ENCODE assay signal across 1 cellular context in the genomic region with DNA sequence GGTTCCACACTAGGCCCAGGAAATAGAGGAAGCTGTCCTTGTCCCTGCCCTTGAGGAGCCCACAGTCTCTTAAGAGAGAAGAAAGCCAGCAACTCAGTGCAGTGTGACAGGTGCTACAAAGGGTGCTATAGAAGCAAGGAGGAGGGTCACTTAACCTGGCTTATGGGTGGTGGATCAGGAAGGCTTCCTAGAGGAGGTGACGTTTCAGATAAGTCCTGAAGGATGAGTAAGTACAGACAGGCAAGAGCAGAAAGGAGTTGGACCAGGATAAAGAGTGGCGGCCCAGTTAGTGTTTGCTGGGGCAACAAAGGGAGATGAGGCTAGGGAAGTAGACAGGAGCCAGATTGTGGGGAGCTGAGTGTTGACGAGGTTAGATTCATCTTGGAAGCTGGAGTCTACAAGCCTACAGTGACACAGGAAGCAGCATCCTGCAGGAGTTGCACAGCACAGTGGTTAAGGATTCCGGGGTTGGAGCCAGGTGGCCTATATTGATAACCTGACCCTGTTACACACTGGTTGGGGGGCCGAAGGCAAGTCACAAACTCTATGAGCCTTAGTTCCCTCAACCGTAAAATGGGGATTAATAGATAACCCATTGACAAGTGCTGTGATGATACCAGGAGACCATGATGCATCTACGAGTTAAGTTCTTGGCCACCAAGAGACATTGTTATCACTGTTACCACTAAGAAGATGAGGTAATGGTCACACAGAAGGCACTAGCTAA.
A peak's percentile ranks its signal among the peaks of the same experiment; 100 is the strongest.
TF ChIP-seq lines count a peak whose summit lies in the region.

No MANE protein-coding gene starts in this region.

TF ChIP-seq in K562, 482 proteins besides CTCF, POLR2A, EP300 and RAD21 (continued from another document):
- TF ChIP-seq ZNF507 (tag; conservative IDR thresholded peaks at IDR 0.05) = no peak
- TF ChIP-seq SMARCA5 (IDR thresholded peaks at IDR 0.05) = peak; percentile 88
- peak; percentile 19; the same call in 1 of the 2 replicates for TF ChIP-seq CBFA2T2 (conservative IDR thresholded peaks at IDR 0.05)
- peak; percentile 69 for TF ChIP-seq BCOR (IDR thresholded peaks at IDR 0.05)
- TF ChIP-seq, protein P1, sequence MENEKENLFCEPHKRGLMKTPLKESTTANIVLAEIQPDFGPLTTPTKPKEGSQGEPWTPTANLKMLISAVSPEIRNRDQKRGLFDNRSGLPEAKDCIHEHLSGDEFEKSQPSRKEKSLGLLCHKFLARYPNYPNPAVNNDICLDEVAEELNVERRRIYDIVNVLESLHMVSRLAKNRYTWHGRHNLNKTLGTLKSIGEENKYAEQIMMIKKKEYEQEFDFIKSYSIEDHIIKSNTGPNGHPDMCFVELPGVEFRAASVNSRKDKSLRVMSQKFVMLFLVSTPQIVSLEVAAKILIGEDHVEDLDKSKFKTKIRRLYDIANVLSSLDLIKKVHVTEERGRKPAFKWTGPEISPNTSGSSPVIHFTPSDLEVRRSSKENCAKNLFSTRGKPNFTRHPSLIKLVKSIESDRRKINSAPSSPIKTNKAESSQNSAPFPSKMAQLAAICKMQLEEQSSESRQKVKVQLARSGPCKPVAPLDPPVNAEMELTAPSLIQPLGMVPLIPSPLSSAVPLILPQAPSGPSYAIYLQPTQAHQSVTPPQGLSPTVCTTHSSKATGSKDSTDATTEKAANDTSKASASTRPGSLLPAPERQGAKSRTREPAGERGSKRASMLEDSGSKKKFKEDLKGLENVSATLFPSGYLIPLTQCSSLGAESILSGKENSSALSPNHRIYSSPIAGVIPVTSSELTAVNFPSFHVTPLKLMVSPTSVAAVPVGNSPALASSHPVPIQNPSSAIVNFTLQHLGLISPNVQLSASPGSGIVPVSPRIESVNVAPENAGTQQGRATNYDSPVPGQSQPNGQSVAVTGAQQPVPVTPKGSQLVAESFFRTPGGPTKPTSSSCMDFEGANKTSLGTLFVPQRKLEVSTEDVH (IDR thresholded peaks at IDR 0.05; ENCODE audit: low read depth, partially characterized antibody) = no peak
- TF ChIP-seq SREBF2 (CRISPR knock-in tag; IDR thresholded peaks at IDR 0.05) = no peak
- TF ChIP-seq, protein P2, sequence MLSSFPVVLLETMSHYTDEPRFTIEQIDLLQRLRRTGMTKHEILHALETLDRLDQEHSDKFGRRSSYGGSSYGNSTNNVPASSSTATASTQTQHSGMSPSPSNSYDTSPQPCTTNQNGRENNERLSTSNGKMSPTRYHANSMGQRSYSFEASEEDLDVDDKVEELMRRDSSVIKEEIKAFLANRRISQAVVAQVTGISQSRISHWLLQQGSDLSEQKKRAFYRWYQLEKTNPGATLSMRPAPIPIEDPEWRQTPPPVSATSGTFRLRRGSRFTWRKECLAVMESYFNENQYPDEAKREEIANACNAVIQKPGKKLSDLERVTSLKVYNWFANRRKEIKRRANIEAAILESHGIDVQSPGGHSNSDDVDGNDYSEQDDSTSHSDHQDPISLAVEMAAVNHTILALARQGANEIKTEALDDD (IDR thresholded peaks at IDR 0.05) = peak; percentile 70
- peak in 1 of 2 experiments; percentile 31; a peak in 1 of 4 replicates for TF ChIP-seq KDM1A (IDR thresholded peaks at IDR 0.05)
- TF ChIP-seq RBM25 (IDR thresholded peaks at IDR 0.05; ENCODE audit: low read depth, low read length, severe bottlenecking) = peak; percentile 17
- TF ChIP-seq POLR2AphosphoS2 (IDR thresholded peaks at IDR 0.05; ENCODE audit: low read length) = no peak
- 0 out of 2 replicates have a peak, but pooled peaks have one; percentile 11 for TF ChIP-seq CTBP1 (IDR thresholded peaks at IDR 0.05; ENCODE audit: borderline replicate concordance)
- peak; percentile 58 for TF ChIP-seq CBFA2T3 (IDR thresholded peaks at IDR 0.05)
- no peak for TF ChIP-seq ZKSCAN3 (CRISPR knock-in tag; IDR thresholded peaks at IDR 0.05)
- peak; percentile 95 for TF ChIP-seq ZFP36 (IDR thresholded peaks at IDR 0.05; ENCODE audit: low read depth, low read length, partially characterized antibody)
- TF ChIP-seq, protein P3, sequence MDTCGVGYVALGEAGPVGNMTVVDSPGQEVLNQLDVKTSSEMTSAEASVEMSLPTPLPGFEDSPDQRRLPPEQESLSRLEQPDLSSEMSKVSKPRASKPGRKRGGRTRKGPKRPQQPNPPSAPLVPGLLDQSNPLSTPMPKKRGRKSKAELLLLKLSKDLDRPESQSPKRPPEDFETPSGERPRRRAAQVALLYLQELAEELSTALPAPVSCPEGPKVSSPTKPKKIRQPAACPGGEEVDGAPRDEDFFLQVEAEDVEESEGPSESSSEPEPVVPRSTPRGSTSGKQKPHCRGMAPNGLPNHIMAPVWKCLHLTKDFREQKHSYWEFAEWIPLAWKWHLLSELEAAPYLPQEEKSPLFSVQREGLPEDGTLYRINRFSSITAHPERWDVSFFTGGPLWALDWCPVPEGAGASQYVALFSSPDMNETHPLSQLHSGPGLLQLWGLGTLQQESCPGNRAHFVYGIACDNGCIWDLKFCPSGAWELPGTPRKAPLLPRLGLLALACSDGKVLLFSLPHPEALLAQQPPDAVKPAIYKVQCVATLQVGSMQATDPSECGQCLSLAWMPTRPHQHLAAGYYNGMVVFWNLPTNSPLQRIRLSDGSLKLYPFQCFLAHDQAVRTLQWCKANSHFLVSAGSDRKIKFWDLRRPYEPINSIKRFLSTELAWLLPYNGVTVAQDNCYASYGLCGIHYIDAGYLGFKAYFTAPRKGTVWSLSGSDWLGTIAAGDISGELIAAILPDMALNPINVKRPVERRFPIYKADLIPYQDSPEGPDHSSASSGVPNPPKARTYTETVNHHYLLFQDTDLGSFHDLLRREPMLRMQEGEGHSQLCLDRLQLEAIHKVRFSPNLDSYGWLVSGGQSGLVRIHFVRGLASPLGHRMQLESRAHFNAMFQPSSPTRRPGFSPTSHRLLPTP (IDR thresholded peaks at IDR 0.05; ENCODE audit: borderline replicate concordance, extremely low read depth, insufficient read length) = no peak
- peak; percentile 50; the same call in 1 of the 2 replicates for TF ChIP-seq ATF7 (IDR thresholded peaks at IDR 0.05)
